In the genomic region with DNA sequence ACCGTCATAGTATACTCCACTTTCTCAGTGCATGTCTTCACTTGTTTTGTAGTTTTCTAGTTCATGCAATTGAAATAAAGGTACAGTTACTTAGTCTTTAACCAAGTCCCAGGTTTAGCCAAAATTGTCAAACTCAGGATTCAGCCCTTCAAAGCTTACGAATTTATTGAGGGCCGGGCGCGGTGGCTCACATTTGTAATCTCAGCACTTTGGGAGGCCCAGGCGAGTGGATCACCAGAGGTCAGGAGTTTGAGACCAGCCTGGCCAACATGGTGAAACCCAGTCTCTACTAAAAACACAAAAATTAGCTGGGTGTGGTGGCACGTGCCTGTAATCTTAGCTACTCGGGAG, we compare ENCODE assay signal across 1 cellular context.
TF ChIP-seq lines count a peak whose summit lies in the region.

No MANE protein-coding gene starts in this region.

TF ChIP-seq in A549, 52 proteins besides CTCF, POLR2A, EP300 and RAD21:
- TF ChIP-seq RARB (CRISPR knock-in tag; IDR thresholded peaks at IDR 0.05) (0 out of 2 replicates have a peak, but pooled peaks have one; percentile 32), JUN (IDR thresholded peaks at IDR 0.05) (0 out of 5 replicates have a peak, but pooled peaks of 1 of the 2 experiments have one; percentile 9), JUNB (IDR thresholded peaks at IDR 0.05) (peak; percentile 0; the same call in 1 of the 2 replicates)
TF ChIP-seq in A549: peak in this region for 3; not testable (repeated sequence) for 49.
